ENCODE assay signal across 8 cellular contexts in the genomic region with DNA sequence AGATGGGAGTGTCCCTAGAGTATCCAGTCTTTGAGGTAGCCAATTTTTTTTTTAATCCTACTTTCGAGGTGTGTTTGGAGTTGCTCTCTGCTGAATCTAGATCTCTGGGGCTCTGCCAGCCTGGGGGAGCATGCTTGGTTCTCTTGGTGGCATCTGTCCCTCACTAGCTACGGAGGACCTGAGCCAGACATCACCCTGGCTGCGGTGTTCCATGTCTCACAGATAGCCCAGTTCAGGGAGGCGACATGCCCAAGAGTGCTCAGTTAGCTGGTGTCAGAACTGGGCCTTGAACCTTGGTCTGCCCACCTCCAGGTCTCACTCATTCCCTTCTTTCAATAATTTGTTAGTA. TPM values are rescaled to one million over a fixed set of nuclear protein-coding genes. Genes with fewer than 3 reads are reported as not detected.
DNase-seq lines count a peak whose midpoint lies in the region; ATAC-seq, FAIRE-seq and TF ChIP-seq lines count a peak whose summit lies in the region.

No MANE protein-coding gene starts in this region.

- H3K4me1 Mint-ChIP-seq in WTC11, result peaks cover 54% of the 10 kb centered on the region

- DNase-seq in GM19239 (ENCODE audit: insufficient read length, low spot score), result no peak
- no peak for DNase-seq in WTC11 (ENCODE audit: low spot score)
- DNase-seq in right cardiac atrium, result no peak
- no peak for DNase-seq in NOMO-1 (lab: John Stamatoyannopoulos, UW; ENCODE audit: unreplicated experiment in 2 of 2)
- no peak for DNase-seq in DMS53 (lab: John Stamatoyannopoulos, UW)
- DNase-seq in KG1 (lab: John Stamatoyannopoulos, UW), result no peak

- H3K36me3 ChIP-seq in skeletal muscle satellite cell (ENCODE audit: insufficient read depth, low read length), result peaks cover 29% of the 10 kb centered on the region

- H3K4me1 ChIP-seq in right cardiac atrium (ENCODE audit: control insufficient read depth, insufficient read depth, low read length) (no peaks in the 10 kb centered on the region), skeletal muscle satellite cell (ENCODE audit: control insufficient read depth, insufficient read depth, low read length) (peaks cover 34% of the 10 kb centered on the region)

- ATAC-seq in WTC11, result no peak
- peak in 1 of 2 donors; percentile 1 for ATAC-seq in right cardiac atrium
- no peak for ATAC-seq in HG03442 (IDR thresholded peaks at IDR 0.05; ENCODE audit: unreplicated experiment)

- CTCF ChIA-PET in WTC11 (lab: Charles Lee), result interaction anchor here (1.2 to 1.6 kb wide), 4 partner anchors 18 to 50 kb away, joined by 3 to 8 read pairs (median 5); no protein-coding TSS in a partner anchor

- no peaks in the 10 kb centered on the region; the same call in 1 of the 2 replicates for H3K36me3 Mint-ChIP-seq in WTC11

- intact Hi-C loops in right cardiac atrium (cut with DNase I), result no loop called here

- TF ChIP-seq CTCF in WTC11 (IDR thresholded peaks at IDR 0.05), result no peak

- H3K9ac ChIP-seq in skeletal muscle satellite cell (ENCODE audit: low read depth, low read length), result peak overlapping the region; percentile 89

- peak; percentile 61 for FAIRE-seq in GM19239 (lab: Jason Lieb, UNC)

- H3K9me3 Mint-ChIP-seq in WTC11, result no peaks in the 10 kb centered on the region

- H3K27ac Mint-ChIP-seq in WTC11, result no peak overlapping the region

- no peaks in the 10 kb centered on the region for H3K9me3 ChIP-seq in right cardiac atrium (ENCODE audit: control insufficient read depth, low read length)
- H3K9me3 ChIP-seq in skeletal muscle satellite cell (replicated peaks; ENCODE audit: low read length), result no peaks in the 10 kb centered on the region

- H3K4me2 ChIP-seq in skeletal muscle satellite cell (ENCODE audit: low read length), result peak overlapping the region; percentile 90

- no peaks in the 10 kb centered on the region for H3K27me3 Mint-ChIP-seq in WTC11 (ENCODE audit: low read depth)

- peak overlapping the region; percentile 67 for H3K4me3 Mint-ChIP-seq in WTC11

- H3K27me3 ChIP-seq in right cardiac atrium (ENCODE audit: control insufficient read depth, insufficient read depth) (no peaks in the 10 kb centered on the region), skeletal muscle satellite cell (ENCODE audit: control insufficient read depth, insufficient read depth, low read length) (no peaks in the 10 kb centered on the region)

- H3K4me3 ChIP-seq in right cardiac atrium (ENCODE audit: low read length) (peak overlapping the region; percentile 20), skeletal muscle satellite cell (ENCODE audit: low read length) (peak overlapping the region; percentile 83)

- WGBS in right cardiac atrium, result 58% methylated on average over 4 of the region's 4 CpGs

- H3K27ac ChIP-seq in right cardiac atrium (ENCODE audit: low read length), result peak overlapping the region; percentile 4

- POLR2A ChIA-PET in WTC11 (lab: Charles Lee), result interaction anchor here (0.7 kb wide), 2 partner anchors 18 kb away, joined by 3 read pairs; no protein-coding TSS in a partner anchor

TF ChIP-seq in WTC11, 78 proteins besides CTCF, POLR2A, EP300 and RAD21:
- no peak for TF ChIP-seq SOX15 (CRISPR knock-in tag; IDR thresholded peaks at IDR 0.05)
- no peak for TF ChIP-seq ZNF671 (CRISPR knock-in tag; IDR thresholded peaks at IDR 0.05)
- TF ChIP-seq FOXK1 (CRISPR knock-in tag; IDR thresholded peaks at IDR 0.05), result no peak
- TF ChIP-seq, protein P1, sequence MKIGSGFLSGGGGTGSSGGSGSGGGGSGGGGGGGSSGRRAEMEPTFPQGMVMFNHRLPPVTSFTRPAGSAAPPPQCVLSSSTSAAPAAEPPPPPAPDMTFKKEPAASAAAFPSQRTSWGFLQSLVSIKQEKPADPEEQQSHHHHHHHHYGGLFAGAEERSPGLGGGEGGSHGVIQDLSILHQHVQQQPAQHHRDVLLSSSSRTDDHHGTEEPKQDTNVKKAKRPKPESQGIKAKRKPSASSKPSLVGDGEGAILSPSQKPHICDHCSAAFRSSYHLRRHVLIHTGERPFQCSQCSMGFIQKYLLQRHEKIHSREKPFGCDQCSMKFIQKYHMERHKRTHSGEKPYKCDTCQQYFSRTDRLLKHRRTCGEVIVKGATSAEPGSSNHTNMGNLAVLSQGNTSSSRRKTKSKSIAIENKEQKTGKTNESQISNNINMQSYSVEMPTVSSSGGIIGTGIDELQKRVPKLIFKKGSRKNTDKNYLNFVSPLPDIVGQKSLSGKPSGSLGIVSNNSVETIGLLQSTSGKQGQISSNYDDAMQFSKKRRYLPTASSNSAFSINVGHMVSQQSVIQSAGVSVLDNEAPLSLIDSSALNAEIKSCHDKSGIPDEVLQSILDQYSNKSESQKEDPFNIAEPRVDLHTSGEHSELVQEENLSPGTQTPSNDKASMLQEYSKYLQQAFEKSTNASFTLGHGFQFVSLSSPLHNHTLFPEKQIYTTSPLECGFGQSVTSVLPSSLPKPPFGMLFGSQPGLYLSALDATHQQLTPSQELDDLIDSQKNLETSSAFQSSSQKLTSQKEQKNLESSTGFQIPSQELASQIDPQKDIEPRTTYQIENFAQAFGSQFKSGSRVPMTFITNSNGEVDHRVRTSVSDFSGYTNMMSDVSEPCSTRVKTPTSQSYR (CRISPR knock-in tag; IDR thresholded peaks at IDR 0.05), result no peak
- no peak for TF ChIP-seq ZNF317 (CRISPR knock-in tag; IDR thresholded peaks at IDR 0.05; ENCODE audit: borderline replicate concordance, low read depth)
- TF ChIP-seq, protein P2, sequence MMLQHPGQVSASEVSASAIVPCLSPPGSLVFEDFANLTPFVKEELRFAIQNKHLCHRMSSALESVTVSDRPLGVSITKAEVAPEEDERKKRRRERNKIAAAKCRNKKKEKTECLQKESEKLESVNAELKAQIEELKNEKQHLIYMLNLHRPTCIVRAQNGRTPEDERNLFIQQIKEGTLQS (CRISPR knock-in tag; conservative IDR thresholded peaks at IDR 0.05), result no peak
- TF ChIP-seq SP1 (CRISPR knock-in tag; conservative IDR thresholded peaks at IDR 0.05), result no peak
- no peak for TF ChIP-seq GABPB1 (CRISPR knock-in tag; IDR thresholded peaks at IDR 0.05)
- TF ChIP-seq, protein P3, sequence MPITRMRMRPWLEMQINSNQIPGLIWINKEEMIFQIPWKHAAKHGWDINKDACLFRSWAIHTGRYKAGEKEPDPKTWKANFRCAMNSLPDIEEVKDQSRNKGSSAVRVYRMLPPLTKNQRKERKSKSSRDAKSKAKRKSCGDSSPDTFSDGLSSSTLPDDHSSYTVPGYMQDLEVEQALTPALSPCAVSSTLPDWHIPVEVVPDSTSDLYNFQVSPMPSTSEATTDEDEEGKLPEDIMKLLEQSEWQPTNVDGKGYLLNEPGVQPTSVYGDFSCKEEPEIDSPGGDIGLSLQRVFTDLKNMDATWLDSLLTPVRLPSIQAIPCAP (CRISPR knock-in tag; IDR thresholded peaks at IDR 0.05), result no peak
- TF ChIP-seq, protein P4, sequence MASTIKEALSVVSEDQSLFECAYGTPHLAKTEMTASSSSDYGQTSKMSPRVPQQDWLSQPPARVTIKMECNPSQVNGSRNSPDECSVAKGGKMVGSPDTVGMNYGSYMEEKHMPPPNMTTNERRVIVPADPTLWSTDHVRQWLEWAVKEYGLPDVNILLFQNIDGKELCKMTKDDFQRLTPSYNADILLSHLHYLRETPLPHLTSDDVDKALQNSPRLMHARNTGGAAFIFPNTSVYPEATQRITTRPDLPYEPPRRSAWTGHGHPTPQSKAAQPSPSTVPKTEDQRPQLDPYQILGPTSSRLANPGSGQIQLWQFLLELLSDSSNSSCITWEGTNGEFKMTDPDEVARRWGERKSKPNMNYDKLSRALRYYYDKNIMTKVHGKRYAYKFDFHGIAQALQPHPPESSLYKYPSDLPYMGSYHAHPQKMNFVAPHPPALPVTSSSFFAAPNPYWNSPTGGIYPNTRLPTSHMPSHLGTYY (CRISPR knock-in tag; IDR thresholded peaks at IDR 0.05), result no peak
- TF ChIP-seq GRHL2 (CRISPR knock-in tag; IDR thresholded peaks at IDR 0.05; ENCODE audit: insufficient replicate concordance, severe bottlenecking), result no peak
- no peak for TF ChIP-seq NR2C2 (CRISPR knock-in tag; IDR thresholded peaks at IDR 0.05)

RNA-seq across cellular contexts. Expression of a gene that starts 0.5 kb away (rescaled TPM):
- total RNA-seq in WTC11 (2021) (11.1 to 12.1 TPM (median 11.1 TPM) in 3 replicates), right cardiac atrium (10 to 100 TPM in 2 of 4 donors, 1 to 10 TPM in 2; 6.2 to 10.8 (median 9.6) TPM)
- polyA plus RNA-seq in right cardiac atrium, result 6.1 TPM
- total RNA-seq in skeletal muscle satellite cell (2012; rRNA removed), result 320 and 388 TPM in 2 replicates

RNA-seq across cellular contexts. Expression of a gene that starts 18.5 kb away (rescaled TPM):
- total RNA-seq in WTC11 (2021) (229 to 261 TPM (median 229 TPM) in 3 replicates), right cardiac atrium (10 to 100 TPM in 2 of 4 donors, 1 to 10 TPM in 2; 7.4 to 15.8 (median 11.0) TPM)
- 7.3 TPM for polyA plus RNA-seq in right cardiac atrium
- 43.2 and 46.9 TPM in 2 replicates for total RNA-seq in skeletal muscle satellite cell (2012; rRNA removed)

Comparison
In these comparisons a context has a peak if more than half of its experiments do, and no peak if none do; other contexts are left out.
1. RNA of a gene that starts 18.5 kb away (total RNA-seq): 229 to 261 TPM in WTC11; 7.4 to 15.8 TPM in right cardiac atrium; every median in the first group is over 10 times any median in the second.